In genomic region chr3:141268281-141268680, GRCh38 we compare ENCODE assay signal across 1 cellular context.
TF ChIP-seq lines count a peak whose summit lies in the region.

No MANE protein-coding gene starts in this region.

TF ChIP-seq in IMR-90, 13 proteins besides CTCF, POLR2A, EP300 and RAD21 (continued from another document):
- TF ChIP-seq MAFK (IDR thresholded peaks at IDR 0.05; ENCODE audit: low read depth, low read length) (no peak), BHLHE40 (IDR thresholded peaks at IDR 0.05; ENCODE audit: low read depth, low read length) (no peak)
